In the genomic region with DNA sequence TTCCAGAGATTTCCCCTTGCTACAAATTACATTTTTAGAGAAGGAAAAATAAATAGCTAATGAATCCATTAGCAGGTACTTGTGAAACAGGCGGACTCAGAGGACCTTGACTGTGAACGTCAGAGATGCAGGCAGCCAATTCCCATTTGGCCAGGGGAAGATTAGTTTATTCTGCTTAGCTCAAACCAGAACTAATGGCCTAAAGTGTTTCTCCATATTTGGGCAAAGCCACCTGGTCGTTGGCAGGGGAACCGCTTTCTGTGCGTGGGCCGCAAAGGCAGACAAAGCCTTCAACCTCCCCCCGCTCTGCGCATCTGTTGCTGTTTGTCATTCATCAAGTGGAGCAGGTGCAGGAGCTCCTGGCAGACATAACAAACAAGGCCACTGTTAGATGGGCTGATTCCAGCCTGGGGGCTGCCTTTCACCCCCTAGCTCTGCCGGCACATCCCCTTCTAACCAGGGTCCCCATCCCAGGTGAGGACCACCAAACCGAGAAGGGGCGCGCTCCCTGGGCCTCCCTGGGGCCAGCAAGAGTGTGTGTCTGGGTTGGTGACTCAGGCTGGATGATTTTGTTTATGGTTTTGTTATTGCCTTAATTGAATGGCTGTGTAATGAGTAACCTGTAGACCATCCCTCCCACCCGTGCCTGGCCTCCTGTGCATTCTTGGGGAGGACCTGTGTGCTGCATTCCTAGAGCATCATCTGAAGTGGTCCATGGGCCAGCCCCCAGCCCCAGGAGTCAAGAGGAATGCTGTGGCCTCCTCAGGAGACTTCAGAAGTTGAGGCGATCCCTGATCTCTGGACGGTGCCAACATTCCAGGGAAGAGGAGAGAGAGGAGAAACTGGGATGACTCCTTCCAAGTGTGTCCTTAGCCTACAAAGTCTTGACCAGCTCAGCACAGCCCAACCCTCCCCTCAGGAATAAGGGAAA, we compare ENCODE assay signal across 1 cellular context.
TF ChIP-seq lines count a peak whose summit lies in the region.

No MANE protein-coding gene starts in this region.

TF ChIP-seq in GM12878, 131 proteins besides CTCF, POLR2A, EP300 and RAD21 (continued from another document):
- TF ChIP-seq, protein P1, sequence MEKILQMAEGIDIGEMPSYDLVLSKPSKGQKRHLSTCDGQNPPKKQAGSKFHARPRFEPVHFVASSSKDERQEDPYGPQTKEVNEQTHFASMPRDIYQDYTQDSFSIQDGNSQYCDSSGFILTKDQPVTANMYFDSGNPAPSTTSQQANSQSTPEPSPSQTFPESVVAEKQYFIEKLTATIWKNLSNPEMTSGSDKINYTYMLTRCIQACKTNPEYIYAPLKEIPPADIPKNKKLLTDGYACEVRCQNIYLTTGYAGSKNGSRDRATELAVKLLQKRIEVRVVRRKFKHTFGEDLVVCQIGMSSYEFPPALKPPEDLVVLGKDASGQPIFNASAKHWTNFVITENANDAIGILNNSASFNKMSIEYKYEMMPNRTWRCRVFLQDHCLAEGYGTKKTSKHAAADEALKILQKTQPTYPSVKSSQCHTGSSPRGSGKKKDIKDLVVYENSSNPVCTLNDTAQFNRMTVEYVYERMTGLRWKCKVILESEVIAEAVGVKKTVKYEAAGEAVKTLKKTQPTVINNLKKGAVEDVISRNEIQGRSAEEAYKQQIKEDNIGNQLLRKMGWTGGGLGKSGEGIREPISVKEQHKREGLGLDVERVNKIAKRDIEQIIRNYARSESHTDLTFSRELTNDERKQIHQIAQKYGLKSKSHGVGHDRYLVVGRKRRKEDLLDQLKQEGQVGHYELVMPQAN (conservative IDR thresholded peaks at IDR 0.05): no peak
- TF ChIP-seq NFXL1 (IDR thresholded peaks at IDR 0.05; ENCODE audit: borderline replicate concordance) (no peak), BHLHE40 (IDR thresholded peaks at IDR 0.05; ENCODE audit: borderline replicate concordance in 1 of 2, low read depth in 2 of 2, low read length in 1 of 2) (peak in 1 of 2 experiments; percentile 21; a peak in 1 of 4 replicates), RFX5 (IDR thresholded peaks at IDR 0.05; ENCODE audit: low read depth, low read length) (no peak), CEBPB (IDR thresholded peaks at IDR 0.05; ENCODE audit: borderline replicate concordance in 1 of 2, low read depth in 2 of 2, low read length in 2 of 2) (no peak), RCOR1 (conservative IDR thresholded peaks at IDR 0.05; ENCODE audit: low read depth, low read length) (no peak), KLF5 (IDR thresholded peaks at IDR 0.05; ENCODE audit: partially characterized antibody) (peak; percentile 44), ETV6 (conservative IDR thresholded peaks at IDR 0.05 in 1 of 2, IDR thresholded peaks at IDR 0.05 in 1 of 2; ENCODE audit: borderline replicate concordance in 1 of 2, low read depth in 1 of 2) (no peak), MTA2 (IDR thresholded peaks at IDR 0.05; ENCODE audit: low read depth) (peak; percentile 85), POU2F2 (IDR thresholded peaks at IDR 0.05; ENCODE audit: borderline replicate concordance, low read depth, low read length) (peak; percentile 65; the same call in 1 of the 3 replicates), SP1 (IDR thresholded peaks at IDR 0.05; ENCODE audit: low read depth, low read length) (peak; percentile 58), PAX5 (IDR thresholded peaks at IDR 0.05; ENCODE audit: borderline replicate concordance, low read depth, low read length) (no peak), RELA (IDR thresholded peaks at IDR 0.05; ENCODE audit: borderline replicate concordance, partially characterized antibody) (no peak), NRF1 (conservative IDR thresholded peaks at IDR 0.05; ENCODE audit: low read depth, low read length) (no peak), SUZ12 (IDR thresholded peaks at IDR 0.05; ENCODE audit: unreplicated experiment) (no peak), ATF7 (IDR thresholded peaks at IDR 0.05; ENCODE audit: low read depth) (no peak), SRF (IDR thresholded peaks at IDR 0.05; ENCODE audit: low read depth in 2 of 2, low read length in 2 of 2) (peak; percentile 93 to 99), CBFB (IDR thresholded peaks at IDR 0.05; ENCODE audit: low read depth) (no peak), PAX8 (IDR thresholded peaks at IDR 0.05) (no peak), CREB1 (IDR thresholded peaks at IDR 0.05; ENCODE audit: low read depth) (0 out of 2 replicates have a peak, but pooled peaks have one; percentile 9), BMI1 (IDR thresholded peaks at IDR 0.05; ENCODE audit: borderline replicate concordance) (peak; percentile 44; the same call in 1 of the 2 replicates), PML (IDR thresholded peaks at IDR 0.05; ENCODE audit: low read length) (no peak), HDAC6 (IDR thresholded peaks at IDR 0.05; ENCODE audit: unreplicated experiment) (no peak), ZNF24 (IDR thresholded peaks at IDR 0.05) (no peak), YY1 (IDR thresholded peaks at IDR 0.05; ENCODE audit: low read depth, low read length) (peak; percentile 31; the same call in 1 of the 2 replicates), TCF7 (IDR thresholded peaks at IDR 0.05; ENCODE audit: borderline replicate concordance) (no peak)
- TF ChIP-seq, protein P2, sequence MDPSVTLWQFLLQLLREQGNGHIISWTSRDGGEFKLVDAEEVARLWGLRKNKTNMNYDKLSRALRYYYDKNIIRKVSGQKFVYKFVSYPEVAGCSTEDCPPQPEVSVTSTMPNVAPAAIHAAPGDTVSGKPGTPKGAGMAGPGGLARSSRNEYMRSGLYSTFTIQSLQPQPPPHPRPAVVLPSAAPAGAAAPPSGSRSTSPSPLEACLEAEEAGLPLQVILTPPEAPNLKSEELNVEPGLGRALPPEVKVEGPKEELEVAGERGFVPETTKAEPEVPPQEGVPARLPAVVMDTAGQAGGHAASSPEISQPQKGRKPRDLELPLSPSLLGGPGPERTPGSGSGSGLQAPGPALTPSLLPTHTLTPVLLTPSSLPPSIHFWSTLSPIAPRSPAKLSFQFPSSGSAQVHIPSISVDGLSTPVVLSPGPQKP (IDR thresholded peaks at IDR 0.05; ENCODE audit: low read depth, low read length): peak; percentile 74; the same call in 1 of the 2 replicates
- TF ChIP-seq, protein P3, sequence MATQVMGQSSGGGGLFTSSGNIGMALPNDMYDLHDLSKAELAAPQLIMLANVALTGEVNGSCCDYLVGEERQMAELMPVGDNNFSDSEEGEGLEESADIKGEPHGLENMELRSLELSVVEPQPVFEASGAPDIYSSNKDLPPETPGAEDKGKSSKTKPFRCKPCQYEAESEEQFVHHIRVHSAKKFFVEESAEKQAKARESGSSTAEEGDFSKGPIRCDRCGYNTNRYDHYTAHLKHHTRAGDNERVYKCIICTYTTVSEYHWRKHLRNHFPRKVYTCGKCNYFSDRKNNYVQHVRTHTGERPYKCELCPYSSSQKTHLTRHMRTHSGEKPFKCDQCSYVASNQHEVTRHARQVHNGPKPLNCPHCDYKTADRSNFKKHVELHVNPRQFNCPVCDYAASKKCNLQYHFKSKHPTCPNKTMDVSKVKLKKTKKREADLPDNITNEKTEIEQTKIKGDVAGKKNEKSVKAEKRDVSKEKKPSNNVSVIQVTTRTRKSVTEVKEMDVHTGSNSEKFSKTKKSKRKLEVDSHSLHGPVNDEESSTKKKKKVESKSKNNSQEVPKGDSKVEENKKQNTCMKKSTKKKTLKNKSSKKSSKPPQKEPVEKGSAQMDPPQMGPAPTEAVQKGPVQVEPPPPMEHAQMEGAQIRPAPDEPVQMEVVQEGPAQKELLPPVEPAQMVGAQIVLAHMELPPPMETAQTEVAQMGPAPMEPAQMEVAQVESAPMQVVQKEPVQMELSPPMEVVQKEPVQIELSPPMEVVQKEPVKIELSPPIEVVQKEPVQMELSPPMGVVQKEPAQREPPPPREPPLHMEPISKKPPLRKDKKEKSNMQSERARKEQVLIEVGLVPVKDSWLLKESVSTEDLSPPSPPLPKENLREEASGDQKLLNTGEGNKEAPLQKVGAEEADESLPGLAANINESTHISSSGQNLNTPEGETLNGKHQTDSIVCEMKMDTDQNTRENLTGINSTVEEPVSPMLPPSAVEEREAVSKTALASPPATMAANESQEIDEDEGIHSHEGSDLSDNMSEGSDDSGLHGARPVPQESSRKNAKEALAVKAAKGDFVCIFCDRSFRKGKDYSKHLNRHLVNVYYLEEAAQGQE (IDR thresholded peaks at IDR 0.05; ENCODE audit: low read depth, low read length): no peak
- TF ChIP-seq, protein P4, sequence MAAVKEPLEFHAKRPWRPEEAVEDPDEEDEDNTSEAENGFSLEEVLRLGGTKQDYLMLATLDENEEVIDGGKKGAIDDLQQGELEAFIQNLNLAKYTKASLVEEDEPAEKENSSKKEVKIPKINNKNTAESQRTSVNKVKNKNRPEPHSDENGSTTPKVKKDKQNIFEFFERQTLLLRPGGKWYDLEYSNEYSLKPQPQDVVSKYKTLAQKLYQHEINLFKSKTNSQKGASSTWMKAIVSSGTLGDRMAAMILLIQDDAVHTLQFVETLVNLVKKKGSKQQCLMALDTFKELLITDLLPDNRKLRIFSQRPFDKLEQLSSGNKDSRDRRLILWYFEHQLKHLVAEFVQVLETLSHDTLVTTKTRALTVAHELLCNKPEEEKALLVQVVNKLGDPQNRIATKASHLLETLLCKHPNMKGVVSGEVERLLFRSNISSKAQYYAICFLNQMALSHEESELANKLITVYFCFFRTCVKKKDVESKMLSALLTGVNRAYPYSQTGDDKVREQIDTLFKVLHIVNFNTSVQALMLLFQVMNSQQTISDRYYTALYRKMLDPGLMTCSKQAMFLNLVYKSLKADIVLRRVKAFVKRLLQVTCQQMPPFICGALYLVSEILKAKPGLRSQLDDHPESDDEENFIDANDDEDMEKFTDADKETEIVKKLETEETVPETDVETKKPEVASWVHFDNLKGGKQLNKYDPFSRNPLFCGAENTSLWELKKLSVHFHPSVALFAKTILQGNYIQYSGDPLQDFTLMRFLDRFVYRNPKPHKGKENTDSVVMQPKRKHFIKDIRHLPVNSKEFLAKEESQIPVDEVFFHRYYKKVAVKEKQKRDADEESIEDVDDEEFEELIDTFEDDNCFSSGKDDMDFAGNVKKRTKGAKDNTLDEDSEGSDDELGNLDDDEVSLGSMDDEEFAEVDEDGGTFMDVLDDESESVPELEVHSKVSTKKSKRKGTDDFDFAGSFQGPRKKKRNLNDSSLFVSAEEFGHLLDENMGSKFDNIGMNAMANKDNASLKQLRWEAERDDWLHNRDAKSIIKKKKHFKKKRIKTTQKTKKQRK (IDR thresholded peaks at IDR 0.05; ENCODE audit: low read depth, low read length): no peak
- TF ChIP-seq, protein P5, sequence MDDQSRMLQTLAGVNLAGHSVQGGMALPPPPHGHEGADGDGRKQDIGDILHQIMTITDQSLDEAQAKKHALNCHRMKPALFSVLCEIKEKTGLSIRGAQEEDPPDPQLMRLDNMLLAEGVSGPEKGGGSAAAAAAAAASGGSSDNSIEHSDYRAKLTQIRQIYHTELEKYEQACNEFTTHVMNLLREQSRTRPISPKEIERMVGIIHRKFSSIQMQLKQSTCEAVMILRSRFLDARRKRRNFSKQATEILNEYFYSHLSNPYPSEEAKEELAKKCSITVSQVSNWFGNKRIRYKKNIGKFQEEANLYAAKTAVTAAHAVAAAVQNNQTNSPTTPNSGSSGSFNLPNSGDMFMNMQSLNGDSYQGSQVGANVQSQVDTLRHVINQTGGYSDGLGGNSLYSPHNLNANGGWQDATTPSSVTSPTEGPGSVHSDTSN (IDR thresholded peaks at IDR 0.05; ENCODE audit: insufficient replicate concordance, low read depth, low read length): peak; percentile 77
